Comparison of ENCODE assay signal across 8 cellular contexts in genomic region chr1:77539510-77540142, GRCh38.
DNase-seq lines count a peak whose midpoint lies in the region; ATAC-seq, FAIRE-seq and TF ChIP-seq lines count a peak whose summit lies in the region.
"Had no signal": no experiment of that assay in that cellular context is flagged by ENCODE, and none has a peak within 500 bp of the region (broad histone marks: within the 10 kb centered on the region; RNA-seq: fewer than 3 reads in every experiment).

No MANE protein-coding gene starts in this region.

- H3K9me3 ChIP-seq in gastroesophageal sphincter (no peaks in the 10 kb centered on the region), stomach smooth muscle (ENCODE audit: control insufficient read depth in 2 of 2, low read length in 2 of 2) (no peaks in the 10 kb centered on the region), aorta (ENCODE audit: control insufficient read depth, low read length) (no peaks in the 10 kb centered on the region)

- H3K4me3 ChIP-seq in gastroesophageal sphincter (no peak overlapping the region), stomach smooth muscle (ENCODE audit: low read length in 2 of 2) (no peak overlapping the region), aorta (ENCODE audit: low read length in 2 of 2) (no peak overlapping the region)
- H3K4me3 ChIP-seq: skin epidermis had no signal

- no peaks in the 10 kb centered on the region for H3K36me3 ChIP-seq in gastroesophageal sphincter
- H3K36me3 ChIP-seq in stomach smooth muscle (ENCODE audit: control insufficient read depth in 2 of 2, insufficient read depth in 2 of 2, low read length in 2 of 2): no peaks in the 10 kb centered on the region
- H3K36me3 ChIP-seq in aorta (ENCODE audit: control insufficient read depth in 1 of 2, insufficient read depth in 2 of 2, low read length in 1 of 2): no peaks in the 10 kb centered on the region

- H3K27me3 ChIP-seq in gastroesophageal sphincter (no peaks in the 10 kb centered on the region), stomach smooth muscle (ENCODE audit: control insufficient read depth in 1 of 2, insufficient read depth in 2 of 2, low read length in 2 of 2) (peaks cover 0 to 2% of the 10 kb centered on the region in 2 donors), aorta (ENCODE audit: control insufficient read depth in 1 of 2, insufficient read depth in 2 of 2, low read length in 1 of 2) (no peaks in the 10 kb centered on the region)

- TF ChIP-seq POLR2A in H54 (IDR thresholded peaks at IDR 0.05; ENCODE audit: low read depth, low read length) (no peak), gastroesophageal sphincter (IDR thresholded peaks at IDR 0.05) (no peak)

- ATAC-seq in gastroesophageal sphincter: peak; percentile 60
- no peak for ATAC-seq in aorta (ENCODE audit: low FRiP score)

- H3K4me1 ChIP-seq in gastroesophageal sphincter (no peaks in the 10 kb centered on the region), stomach smooth muscle (ENCODE audit: control insufficient read depth, insufficient read depth, low read length) (peaks cover 11% of the 10 kb centered on the region), aorta (ENCODE audit: control insufficient read depth in 1 of 2, insufficient read depth in 2 of 2, low read length in 2 of 2) (no peaks in the 10 kb centered on the region)

- TF ChIP-seq CTCF in gastroesophageal sphincter (IDR thresholded peaks at IDR 0.05): no peak

- peak; percentile 63 for DNase-seq in H54 (ENCODE audit: insufficient read length, low spot score)
- DNase-seq in RCC 7860 (ENCODE audit: low spot score): peak; percentile 86
- no peak for DNase-seq in aorta
- no peak for DNase-seq in NCI-H526 (lab: John Stamatoyannopoulos, UW)
- DNase-seq in NCI-H2029 treated with DMSO at 0.1 percent for 48 hours (lab: John Stamatoyannopoulos, UW): no peak

- H3K27ac ChIP-seq in gastroesophageal sphincter (peak overlapping the region in 3 of 4 donors; percentile 28 to 51 (median 40)), stomach smooth muscle (ENCODE audit: low read length) (peak overlapping the region; percentile 6), aorta (ENCODE audit: low read depth in 1 of 2, low read length in 2 of 2) (peak overlapping the region in 1 of 2 donors; percentile 52)

- H3K9ac ChIP-seq in stomach smooth muscle (ENCODE audit: low read length in 2 of 2): no peak overlapping the region

- intact Hi-C loops in aorta (cut with DNase I): loop anchor here in 1 of 2 donors (10.0 kb wide), 2 partner anchors 255 to 1385 kb away; partner anchors contain the start of gene AK5

- WGBS in gastroesophageal sphincter (ENCODE audit: low coverage in 1 of 2), 2 donors: 39 to 63% methylated on average over 1 to 2 of the region's 4 CpGs
- WGBS in aorta, 2 donors: 66 to 76% methylated on average over 4 of the region's 4 CpGs

- no peak for TF ChIP-seq EP300 in gastroesophageal sphincter (IDR thresholded peaks at IDR 0.05)

- FAIRE-seq in H54 (lab: Jason Lieb, UNC) (peak; percentile 89), RCC 7860 (lab: Jason Lieb, UNC) (peak; percentile 91)

Comparison
In these comparisons a context has a peak if more than half of its experiments do, and no peak if none do; other contexts are left out.
1. DNase-seq: peak in H54 (single experiment) and RCC 7860 (single experiment); none in aorta (0 of 2), NCI-H526 (0 of 2) and NCI-H2029 treated with DMSO at 0.1 percent for 48 hours (single experiment).